ENCODE assay signal across 11 cellular contexts in the genomic region with DNA sequence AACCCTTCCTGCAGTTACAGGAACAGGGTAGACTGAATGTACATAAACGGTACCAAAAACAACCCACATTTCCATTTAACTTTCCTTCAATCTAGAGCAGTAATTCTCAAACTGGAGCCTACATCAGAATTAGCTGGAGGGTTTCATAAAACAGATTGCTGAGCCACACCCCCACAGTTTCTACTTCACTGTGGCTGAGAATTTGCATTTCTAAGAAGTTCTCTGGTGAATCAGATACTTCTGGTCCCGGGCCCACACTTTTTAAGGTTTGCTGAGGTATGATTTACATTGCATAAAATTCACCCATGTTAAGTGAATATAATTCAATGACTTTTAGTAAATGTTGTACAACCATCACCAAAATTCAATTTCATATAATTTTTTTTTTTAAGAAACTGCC.
DNase-seq lines count a peak whose midpoint lies in the region; ATAC-seq and TF ChIP-seq lines count a peak whose summit lies in the region.
"Had no signal": no experiment of that assay in that cellular context is flagged by ENCODE, and none has a peak within 500 bp of the region (broad histone marks: within the 10 kb centered on the region; RNA-seq: fewer than 3 reads in every experiment).

No MANE protein-coding gene starts in this region.

- ATAC-seq in GM21737 (IDR thresholded peaks at IDR 0.05; ENCODE audit: unreplicated experiment) (peak; percentile 75), activated B cell treated with CpG ODN at 0.5 μM for 24 hours (ENCODE audit: low read depth) (peak; percentile 45), GM21717 (IDR thresholded peaks at IDR 0.05; ENCODE audit: unreplicated experiment) (no peak)

- no peaks in the 10 kb centered on the region for H3K4me1 ChIP-seq in neural progenitor cell

- H3K27me3 ChIP-seq in neural progenitor cell = no peaks in the 10 kb centered on the region

- in situ Hi-C loops in GM13977 (cut with MboI; ENCODE audit: low pct_unique_long_range_greater_than_20kb, low sequenced_read_pairs, unreplicated experiment) = loop anchor here (5.0 kb wide), 1 partner anchor 520 kb away; no protein-coding TSS in a partner anchor

- no peaks in the 10 kb centered on the region for H3F3A ChIP-seq in neural progenitor cell (ENCODE audit: low read depth)

- H3K36me3 ChIP-seq in neural progenitor cell = no peaks in the 10 kb centered on the region

- H3K27ac Mint-ChIP-seq in activated B cell treated with CpG ODN at 0.5 μM for 24 hours (no peak overlapping the region), neural progenitor cell (no peak overlapping the region)

- POLR2A ChIA-PET in activated B cell treated with CpG ODN at 0.5 μM for 24 hours (lab: Charles Lee) = no interaction called here

- no peak overlapping the region for H3K27ac ChIP-seq in neural progenitor cell

- intact Hi-C loops in activated B cell treated with CpG ODN at 0.5 μM for 24 hours (cut with micrococcal nuclease) = no loop called here

- H3K9ac ChIP-seq in neural progenitor cell = no peak overlapping the region

- H3K4me2 ChIP-seq in neural progenitor cell = no peak overlapping the region

- H3K4me1 Mint-ChIP-seq in activated B cell treated with CpG ODN at 0.5 μM for 24 hours = peaks cover 19% of the 10 kb centered on the region
- H3K4me1 Mint-ChIP-seq in neural progenitor cell = no peaks in the 10 kb centered on the region

- no peaks in the 10 kb centered on the region for H3K27me3 Mint-ChIP-seq in activated B cell treated with CpG ODN at 0.5 μM for 24 hours
- H3K27me3 Mint-ChIP-seq in neural progenitor cell (ENCODE audit: insufficient read depth, low read depth) = peaks cover 3% of the 10 kb centered on the region

- CTCF ChIA-PET in activated B cell treated with CpG ODN at 0.5 μM for 24 hours (lab: Charles Lee) = interaction anchor here (7.7 kb wide), 1 partner anchor 515 kb away, joined by 126 read pairs; no protein-coding TSS in a partner anchor

- no peaks in the 10 kb centered on the region for H3K79me2 ChIP-seq in neural progenitor cell (ENCODE audit: low read depth)

- H3K9me3 ChIP-seq in neural progenitor cell (ENCODE audit: low read depth) = no peaks in the 10 kb centered on the region

- DNase-seq in GM13977 (ENCODE audit: low spot score) (peak; percentile 28), activated B cell treated with CpG ODN at 0.5 μM for 24 hours (no peak), hepatic stellate cell (ENCODE audit: low spot score) (no peak), NOMO-1 treated with DMSO at 0.1 percent for 48 hours (lab: John Stamatoyannopoulos, UW; ENCODE audit: unreplicated experiment) (no peak), neural progenitor cell (ENCODE audit: low spot score) (no peak)
- DNase-seq in stimulated activated CD4-positive, alpha-beta T cell treated with anti-CD3 and anti-CD28 coated beads, Interleukin-15, amount 100 ng/mL, for 24 hours = peak; percentile 69
- DNase-seq: erythroblast, midbrain, NCI-H774 had no signal

- TF ChIP-seq CTCF in GM13977 (IDR thresholded peaks at IDR 0.05; ENCODE audit: extremely low read depth, insufficient read depth, missing control alignments) (no peak), activated B cell treated with CpG ODN at 0.5 μM for 24 hours (IDR thresholded peaks at IDR 0.05) (no peak), neural progenitor cell (IDR thresholded peaks at IDR 0.05) (no peak)

- no peak overlapping the region for H2AFZ ChIP-seq in neural progenitor cell (replicated peaks)

- H3K36me3 Mint-ChIP-seq in activated B cell treated with CpG ODN at 0.5 μM for 24 hours (ENCODE audit: low read depth) (peaks cover 14% of the 10 kb centered on the region), neural progenitor cell (peaks cover 13% of the 10 kb centered on the region)

- H3K4me3 Mint-ChIP-seq in activated B cell treated with CpG ODN at 0.5 μM for 24 hours (no peak overlapping the region), neural progenitor cell (no peak overlapping the region)

- no peaks in the 10 kb centered on the region for H4K20me1 ChIP-seq in neural progenitor cell (ENCODE audit: low read depth)

- H3K4me3 ChIP-seq in neural progenitor cell = no peak overlapping the region

- H3K9me3 Mint-ChIP-seq in activated B cell treated with CpG ODN at 0.5 μM for 24 hours (peaks cover 5% of the 10 kb centered on the region), neural progenitor cell (peaks cover 10% of the 10 kb centered on the region)

Comparison
In these comparisons a context has a peak if more than half of its experiments do, and no peak if none do; other contexts are left out.
1. DNase-seq: peak in GM13977 (single experiment) and stimulated activated CD4-positive, alpha-beta T cell treated with anti-CD3 and anti-CD28 coated beads, Interleukin-15, amount 100 ng/mL, for 24 hours (single experiment); none in activated B cell treated with CpG ODN at 0.5 μM for 24 hours (single experiment), hepatic stellate cell (single experiment), NOMO-1 treated with DMSO at 0.1 percent for 48 hours (single experiment) and neural progenitor cell (single experiment).